In genomic region chr11:49851971-49852389, GRCh38 we compare ENCODE assay signal across 18 cellular contexts.
DNase-seq lines count a peak whose midpoint lies in the region; ATAC-seq lines count a peak whose summit lies in the region.
"Had no signal": no experiment of that assay in that cellular context is flagged by ENCODE, and none has a peak within 500 bp of the region (broad histone marks: within the 10 kb centered on the region; RNA-seq: fewer than 3 reads in every experiment).

No MANE protein-coding gene starts in this region.

- ATAC-seq in sciatic nerve: no peak
- ATAC-seq in GM19324 (IDR thresholded peaks at IDR 0.05; ENCODE audit: low FRiP score, unreplicated experiment): no peak
- ATAC-seq: A549; CD8-positive, alpha-beta T cell; HCT116; HepG2 had no signal

- H3K9ac ChIP-seq in NT2/D1 (ENCODE audit: insufficient read length, low read depth): peak overlapping the region; percentile 56
- H3K9ac ChIP-seq: BLaER1 had no signal

- H3K4me3 ChIP-seq in NT2/D1 (ENCODE audit: insufficient read length, low read depth): peak overlapping the region; percentile 24
- H3K4me3 ChIP-seq: A549, BLaER1 had no signal

- H3K27me3 ChIP-seq in NT2/D1 (ENCODE audit: insufficient read depth, insufficient read length): peaks cover 13% of the 10 kb centered on the region
- H3K27me3 ChIP-seq: BLaER1 had no signal

- H3K9me3 ChIP-seq in NT2/D1 (ENCODE audit: insufficient read depth, low read length): no peaks in the 10 kb centered on the region
- H3K9me3 ChIP-seq: A549 had no signal

- H3K4me1 ChIP-seq in NT2/D1 (ENCODE audit: insufficient read depth, insufficient read length): no peaks in the 10 kb centered on the region
- H3K4me1 ChIP-seq: A549, BLaER1 had no signal

- intact Hi-C loops in sciatic nerve (cut with DNase I): no loop called here

- DNase-seq in NCI-H748 (lab: John Stamatoyannopoulos, UW; ENCODE audit: unreplicated experiment): peak; percentile 15
- DNase-seq in NCI-H748 treated with DMSO at 0.1 percent for 48 hours (lab: John Stamatoyannopoulos, UW): no peak
- peak; percentile 11 for DNase-seq in NT2/D1 (ENCODE audit: low read depth, low spot score)
- peak; percentile 45 for DNase-seq in sciatic nerve (ENCODE audit: low spot score)
- no peak for DNase-seq in DMS 273 treated with DMSO at 0.1 percent for 48 hours (lab: John Stamatoyannopoulos, UW)
- no peak for DNase-seq in activated T-cell treated with anti-CD3 and anti-CD28 coated beads, Interleukin-2, amount 50 U/mL, for 48 hours
- DNase-seq: AML-193; Calu3; CD8-positive, alpha-beta T cell; DMS79; GF-D8; GOT3; H7 had no signal

- H3K36me3 ChIP-seq in NT2/D1 (ENCODE audit: insufficient read depth, insufficient read length, low read length): no peaks in the 10 kb centered on the region
- H3K36me3 ChIP-seq: BLaER1 had no signal

Comparison
In these comparisons a context has a peak if more than half of its experiments do, and no peak if none do; other contexts are left out.
1. DNase-seq: peak in NCI-H748 (single experiment), NT2/D1 (single experiment) and sciatic nerve (single experiment); none in NCI-H748 treated with DMSO at 0.1 percent for 48 hours (single experiment), DMS 273 treated with DMSO at 0.1 percent for 48 hours (single experiment) and activated T-cell treated with anti-CD3 and anti-CD28 coated beads, Interleukin-2, amount 50 U/mL, for 48 hours (0 of 2).